ENCODE assay signal across 8 cellular contexts in the genomic region with DNA sequence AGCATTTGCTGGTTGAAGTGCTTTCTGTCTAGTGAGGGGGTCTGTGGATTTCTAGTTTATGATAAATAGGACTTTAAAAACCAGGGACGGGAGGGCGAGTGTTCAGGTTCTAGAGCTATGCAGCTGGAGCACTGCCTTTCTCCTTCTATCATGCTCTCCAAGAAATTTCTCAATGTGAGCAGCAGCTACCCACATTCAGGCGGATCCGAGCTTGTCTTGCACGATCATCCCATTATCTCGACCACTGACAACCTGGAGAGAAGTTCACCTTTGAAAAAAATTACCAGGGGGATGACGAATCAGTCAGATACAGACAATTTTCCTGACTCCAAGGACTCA. TPM values are rescaled to one million over a fixed set of nuclear protein-coding genes. Genes with fewer than 3 reads are reported as not detected.
DNase-seq lines count a peak whose midpoint lies in the region; ATAC-seq and TF ChIP-seq lines count a peak whose summit lies in the region.

A gene (plus strand): TSS at position 4 of the 339 bp plus-strand sequence. CDS start 114 bp downstream, at position 118.

- H3K9me3 Mint-ChIP-seq in stimulated activated naive CD8-positive, alpha-beta T cell treated with anti-CD3 and anti-CD28 coated beads, Interleukin-15, Interleukin-2, amounts not matched to agents 100 ng/mL and 50 ng/mL, for 24 hours = no peaks in the 10 kb centered on the region
- no peaks in the 10 kb centered on the region for H3K9me3 Mint-ChIP-seq in activated T-helper 1 cell treated with anti-CD3 and anti-CD28 coated beads, Interleukin-12 subunit alpha, Interleukin-12 subunit beta, Interleukin-2, Interleukin-4 antibody, amounts not matched to agents 30 ng/mL and 10 ng/mL and 1 ng/mL, durations not matched to agents 14 hours and 24 hours and 36 hours

- H3K27me3 ChIP-seq in iPS-20b (ENCODE audit: insufficient read depth, low read length) (peaks cover 100% of the 10 kb centered on the region), ovary (peaks cover 2% of the 10 kb centered on the region)

- H3K27ac ChIP-seq in iPS-20b (ENCODE audit: low read length) (no peak within 1 kb of the TSS), ovary (no peak within 1 kb of the TSS)

- H3K36me3 ChIP-seq in iPS-20b (ENCODE audit: insufficient read depth, low read depth, low read length) (0 out of 2 replicates have a peak, but pooled peaks cover 4% of the 10 kb centered on the region), ovary (no peaks in the 10 kb centered on the region)

- H3K27me3 Mint-ChIP-seq in stimulated activated naive CD8-positive, alpha-beta T cell treated with anti-CD3 and anti-CD28 coated beads, Interleukin-15, Interleukin-2, amounts not matched to agents 100 ng/mL and 50 ng/mL, for 24 hours = peaks cover 74% of the 10 kb centered on the region
- peaks cover 68% of the 10 kb centered on the region for H3K27me3 Mint-ChIP-seq in activated T-helper 1 cell treated with anti-CD3 and anti-CD28 coated beads, Interleukin-12 subunit alpha, Interleukin-12 subunit beta, Interleukin-2, Interleukin-4 antibody, amounts not matched to agents 30 ng/mL and 10 ng/mL and 1 ng/mL, durations not matched to agents 14 hours and 24 hours and 36 hours (ENCODE audit: insufficient read depth)

- WGBS in ovary, 3 donors = 10 to 18% (median 12%) methylated on average over 7 of the region's 7 CpGs

- H3K4me1 ChIP-seq in iPS-20b (ENCODE audit: insufficient read depth, low read length) (peaks cover 13% of the 10 kb centered on the region), ovary (ENCODE audit: insufficient read depth) (peaks cover 9% of the 10 kb centered on the region)

- DNase-seq in stimulated activated naive CD8-positive, alpha-beta T cell treated with anti-CD3 and anti-CD28 coated beads, Interleukin-15, Interleukin-2, amounts not matched to agents 100 U/mL and 50 U/mL, for 24 hours = no peak
- DNase-seq in activated T-helper 1 cell treated with anti-CD3 and anti-CD28 coated beads, Interleukin-12 subunit alpha, Interleukin-12 subunit beta, Interleukin-2, Interleukin-4 antibody, amounts not matched to agents 30 ng/mL and 10 ng/mL and 1 ng/mL, durations not matched to agents 14 hours and 24 hours and 36 hours (ENCODE audit: low spot score) = no peak
- DNase-seq in OCI-M1 (lab: John Stamatoyannopoulos, UW) (no peak), ovary (no peak)

- ATAC-seq in stimulated activated naive CD8-positive, alpha-beta T cell treated with anti-CD3 and anti-CD28 coated beads, Interleukin-15, Interleukin-2, amounts not matched to agents 100 U/mL and 50 U/mL, for 24 hours = no peak
- ATAC-seq in HG02840 (IDR thresholded peaks at IDR 0.05; ENCODE audit: low FRiP score, unreplicated experiment) (no peak), GM21825 (IDR thresholded peaks at IDR 0.05; ENCODE audit: unreplicated experiment) (no peak)

- no peak within 1 kb of the TSS for H3K9ac ChIP-seq in iPS-20b (ENCODE audit: low read depth, low read length)

- peak within 1 kb of the TSS; percentile 46 for H3K27ac Mint-ChIP-seq in stimulated activated naive CD8-positive, alpha-beta T cell treated with anti-CD3 and anti-CD28 coated beads, Interleukin-15, Interleukin-2, amounts not matched to agents 100 ng/mL and 50 ng/mL, for 24 hours
- peak within 1 kb of the TSS; percentile 59 for H3K27ac Mint-ChIP-seq in activated T-helper 1 cell treated with anti-CD3 and anti-CD28 coated beads, Interleukin-12 subunit alpha, Interleukin-12 subunit beta, Interleukin-2, Interleukin-4 antibody, amounts not matched to agents 30 ng/mL and 10 ng/mL and 1 ng/mL, durations not matched to agents 14 hours and 24 hours and 36 hours

- peak within 1 kb of the TSS; percentile 70 for H3K4me3 Mint-ChIP-seq in stimulated activated naive CD8-positive, alpha-beta T cell treated with anti-CD3 and anti-CD28 coated beads, Interleukin-15, Interleukin-2, amounts not matched to agents 100 ng/mL and 50 ng/mL, for 24 hours
- peak within 1 kb of the TSS; percentile 68 for H3K4me3 Mint-ChIP-seq in activated T-helper 1 cell treated with anti-CD3 and anti-CD28 coated beads, Interleukin-12 subunit alpha, Interleukin-12 subunit beta, Interleukin-2, Interleukin-4 antibody, amounts not matched to agents 30 ng/mL and 10 ng/mL and 1 ng/mL, durations not matched to agents 14 hours and 24 hours and 36 hours

- TF ChIP-seq POLR2A in ovary (IDR thresholded peaks at IDR 0.05) = no peak

- no peak for TF ChIP-seq CTCF in ovary (IDR thresholded peaks at IDR 0.05)

- H3K4me3 ChIP-seq in iPS-20b (ENCODE audit: low read length) = peak within 1 kb of the TSS; percentile 57; the same call in 1 of the 2 replicates
- no peak within 1 kb of the TSS for H3K4me3 ChIP-seq in ovary

- peaks cover 9% of the 10 kb centered on the region for H3K36me3 Mint-ChIP-seq in stimulated activated naive CD8-positive, alpha-beta T cell treated with anti-CD3 and anti-CD28 coated beads, Interleukin-15, Interleukin-2, amounts not matched to agents 100 ng/mL and 50 ng/mL, for 24 hours (ENCODE audit: low read depth)
- peaks cover 23% of the 10 kb centered on the region for H3K36me3 Mint-ChIP-seq in activated T-helper 1 cell treated with anti-CD3 and anti-CD28 coated beads, Interleukin-12 subunit alpha, Interleukin-12 subunit beta, Interleukin-2, Interleukin-4 antibody, amounts not matched to agents 30 ng/mL and 10 ng/mL and 1 ng/mL, durations not matched to agents 14 hours and 24 hours and 36 hours (ENCODE audit: low read depth)

- TF ChIP-seq EP300 in ovary (IDR thresholded peaks at IDR 0.05) = no peak

- H3K9me3 ChIP-seq in iPS-20b (ENCODE audit: insufficient read depth, low read depth, low read length) (peaks cover 3% of the 10 kb centered on the region; the same call in 1 of the 2 replicates), ovary (no peaks in the 10 kb centered on the region)

- peaks cover 50% of the 10 kb centered on the region for H3K4me1 Mint-ChIP-seq in stimulated activated naive CD8-positive, alpha-beta T cell treated with anti-CD3 and anti-CD28 coated beads, Interleukin-15, Interleukin-2, amounts not matched to agents 100 ng/mL and 50 ng/mL, for 24 hours (ENCODE audit: low read depth)
- peaks cover 63% of the 10 kb centered on the region for H3K4me1 Mint-ChIP-seq in activated T-helper 1 cell treated with anti-CD3 and anti-CD28 coated beads, Interleukin-12 subunit alpha, Interleukin-12 subunit beta, Interleukin-2, Interleukin-4 antibody, amounts not matched to agents 30 ng/mL and 10 ng/mL and 1 ng/mL, durations not matched to agents 14 hours and 24 hours and 36 hours (ENCODE audit: low read depth)

- intact Hi-C loops in activated T-helper 1 cell treated with anti-CD3 and anti-CD28 coated beads, Interleukin-12 subunit alpha, Interleukin-12 subunit beta, Interleukin-2, Interleukin-4 antibody, amounts not matched to agents 30 ng/mL and 10 ng/mL and 1 ng/mL, durations not matched to agents 14 hours and 24 hours and 36 hours (cut with micrococcal nuclease) = loop anchor here (1.0 to 5.0 kb wide), 3 partner anchors 9 to 179 kb away; no protein-coding TSS in a partner anchor
- intact Hi-C loops in ovary (cut with DNase I) = no loop called here

RNA-seq across cellular contexts. Expression of the gene that starts here (rescaled TPM):
- total RNA-seq in activated T-helper 1 cell treated with anti-CD3 and anti-CD28 coated beads, Interleukin-12 subunit alpha, Interleukin-12 subunit beta, Interleukin-2, Interleukin-4 antibody, amounts not matched to agents 30 ng/mL and 10 ng/mL and 1 ng/mL, durations not matched to agents 14 hours and 24 hours and 36 hours = 0.05 TPM in 1 of 2 replicates, not detected in the other
- total RNA-seq in ovary = not detected
- polyA plus RNA-seq in ovary = not detected
